19 cellular contexts compared by ENCODE assay signal in the genomic region with DNA sequence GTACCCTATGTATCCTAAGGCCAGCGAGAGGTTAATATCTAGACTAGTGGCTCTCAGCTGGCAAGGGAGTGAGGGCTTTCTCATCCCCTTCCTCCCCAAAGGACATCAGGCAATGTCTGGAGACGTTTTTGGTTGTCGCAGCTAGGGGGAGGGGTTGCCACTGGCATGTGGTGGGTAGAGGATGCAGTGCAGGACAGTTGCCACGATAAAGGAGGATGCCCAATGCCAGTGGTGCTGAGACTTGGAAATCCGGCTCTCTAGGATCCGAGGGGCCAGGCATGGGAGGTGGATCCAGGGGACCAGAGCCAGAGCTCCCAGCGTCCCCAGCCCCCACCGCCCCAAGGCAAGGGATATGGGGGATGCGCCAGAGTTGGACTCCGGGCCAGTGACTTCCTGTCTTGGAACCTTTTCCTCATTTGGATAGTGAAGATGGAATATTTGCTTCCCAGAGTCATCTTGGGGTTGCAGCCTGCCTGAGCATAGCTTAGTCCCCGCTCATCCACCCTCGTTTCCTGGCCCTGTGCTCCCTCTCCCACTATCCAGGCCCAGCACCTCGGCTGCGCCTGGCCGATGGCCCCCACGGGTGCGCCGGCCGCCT. TPM values are rescaled to one million over a fixed set of nuclear protein-coding genes. Genes with fewer than 3 reads are reported as not detected.
DNase-seq lines count a peak whose midpoint lies in the region; ATAC-seq and TF ChIP-seq lines count a peak whose summit lies in the region.
"Had no signal": no experiment of that assay in that cellular context is flagged by ENCODE, and none has a peak within 500 bp of the region (broad histone marks: within the 10 kb centered on the region; RNA-seq: fewer than 3 reads in every experiment).

No MANE protein-coding gene starts in this region.

- no TSS peak for BruUV-seq in mammary epithelial cell (replicated peaks; lab: Mats Ljungman, UMichigan)

- no peaks in the 10 kb centered on the region for H3K9me3 ChIP-seq in breast epithelium
- H3K9me3 ChIP-seq in mammary epithelial cell (replicated peaks; ENCODE audit: insufficient read depth, low read length) = no peaks in the 10 kb centered on the region
- H3K9me3 ChIP-seq in fibroblast of lung (ENCODE audit: control insufficient read depth, insufficient read depth, low read depth, low read length) = no peaks in the 10 kb centered on the region
- no peaks in the 10 kb centered on the region for H3K9me3 ChIP-seq in osteoblast (ENCODE audit: low read depth, low read length)
- H3K9me3 ChIP-seq in uterus = no peaks in the 10 kb centered on the region

- ATAC-seq in GM19463 (IDR thresholded peaks at IDR 0.05; ENCODE audit: unreplicated experiment) (no peak), GM21825 (IDR thresholded peaks at IDR 0.05; ENCODE audit: unreplicated experiment) (no peak)
- no peak for ATAC-seq in stimulated activated naive B cell treated with anti-CD40 and anti-IgM and Interleukin-4, amounts not matched to agents 10 μg/mL and 1 μg/mL and 100 μg/mL, for 72 hours (replicated peaks)
- ATAC-seq: activated CD4-positive, CD25-positive, alpha-beta regulatory T cell treated with anti-CD3 and anti-CD28 coated beads, Interleukin-2, amount 50 U/mL, for 24 hours had no signal

- 52% methylated on average over 16 of the region's 19 CpGs for WGBS in mammary epithelial cell (ENCODE audit: low coverage, missing lambda C conversion rate)

- in situ Hi-C loops in mammary epithelial cell (cut with MboI; ENCODE audit: low sequenced_read_pairs in 2 of 2) = no loop called here

- H3K4me3 ChIP-seq in breast epithelium (peak overlapping the region; percentile 35 to 62 (median 52)), mammary epithelial cell (replicated peaks in 1 of 3; ENCODE audit: insufficient read depth in 1 of 3, low read depth in 2 of 3, low read length in 3 of 3) (no peak overlapping the region), fibroblast of lung (replicated peaks in 1 of 4; ENCODE audit: control extremely low read depth in 1 of 4, insufficient read depth in 1 of 4, low read depth in 3 of 4, low read length in 4 of 4) (peak overlapping the region in 1 of 4 experiments; percentile 40), osteoblast (ENCODE audit: insufficient read depth, low read length) (peak overlapping the region; percentile 70), uterus (peak overlapping the region; percentile 34 to 36)

- peaks cover 26 to 34% of the 10 kb centered on the region in 2 donors for H3K27me3 Mint-ChIP-seq in stimulated activated naive B cell treated with anti-CD40 and anti-IgM and Interleukin-4, amounts not matched to agents 10 μg/mL and 1 μg/mL and 100 μg/mL, for 72 hours
- H3K27me3 Mint-ChIP-seq: stimulated activated naive CD8-positive, alpha-beta T cell treated with anti-CD3 and anti-CD28 coated beads, Interleukin-15, Interleukin-2, amounts not matched to agents 100 ng/mL and 50 ng/mL, for 24 hours had no signal

- H3K79me2 ChIP-seq in mammary epithelial cell (ENCODE audit: insufficient read depth, low read length) (no peaks in the 10 kb centered on the region), fibroblast of lung (ENCODE audit: control insufficient read depth, insufficient read depth, low read length) (peaks cover 8% of the 10 kb centered on the region), osteoblast (ENCODE audit: insufficient read depth, low read length) (peaks cover 7% of the 10 kb centered on the region)

- TF ChIP-seq POLR2A in breast epithelium (IDR thresholded peaks at IDR 0.05) (no peak), uterus (IDR thresholded peaks at IDR 0.05) (peak; percentile 10 to 46)

- H2AFZ ChIP-seq in mammary epithelial cell (ENCODE audit: low read depth, low read length) (no peak overlapping the region), fibroblast of lung (ENCODE audit: low read length) (no peak overlapping the region), osteoblast (ENCODE audit: low read length) (peak overlapping the region; percentile 9)

- no peak for TF ChIP-seq CTCF in breast epithelium (IDR thresholded peaks at IDR 0.05)
- TF ChIP-seq CTCF in mammary epithelial cell (conservative IDR thresholded peaks at IDR 0.05 in 1 of 2, IDR thresholded peaks at IDR 0.05 in 1 of 2; ENCODE audit: extremely low read depth in 1 of 2, insufficient read depth in 1 of 2, low read depth in 1 of 2, low read length in 2 of 2) = no peak
- no peak for TF ChIP-seq CTCF in fibroblast of lung (conservative IDR thresholded peaks at IDR 0.05 in 1 of 2, IDR thresholded peaks at IDR 0.05 in 1 of 2; ENCODE audit: low read depth in 1 of 2, low read length in 2 of 2)
- no peak for TF ChIP-seq CTCF in osteoblast (IDR thresholded peaks at IDR 0.05; ENCODE audit: extremely low read depth, low read depth, low read length)
- TF ChIP-seq CTCF in uterus (IDR thresholded peaks at IDR 0.05) = no peak

- H3K36me3 Mint-ChIP-seq in stimulated activated naive B cell treated with anti-CD40 and anti-IgM and Interleukin-4, amounts not matched to agents 10 μg/mL and 1 μg/mL and 100 μg/mL, for 72 hours = peaks cover 2 to 4% of the 10 kb centered on the region in 2 donors
- H3K36me3 Mint-ChIP-seq: activated naive CD8-positive, alpha-beta T cell treated with anti-CD3 and anti-CD28 coated beads, Interleukin-2, amount 10 ng/mL, durations not matched to agents 7 days and 5 days had no signal

- H3K9ac ChIP-seq in mammary epithelial cell (ENCODE audit: insufficient read depth, low read length) (no peak overlapping the region), fibroblast of lung (ENCODE audit: insufficient read depth, low read length) (peak overlapping the region; percentile 78)

- intact Hi-C loops in breast epithelium (cut with DNase I; ENCODE audit: low total_unique reads) (no loop called here), mammary epithelial cell (cut with micrococcal nuclease) (no loop called here), uterus (cut with DNase I; ENCODE audit: low total_unique reads) (no loop called here)

- dilution Hi-C loops in mammary epithelial cell (cut with HindIII; ENCODE audit: low sequenced_read_pairs) = loop anchor here (10.0 kb wide), 1 partner anchor 198 kb away; no protein-coding TSS in a partner anchor

- H3K4me1 ChIP-seq in breast epithelium (peaks cover 0 to 6% of the 10 kb centered on the region in 2 donors), mammary epithelial cell (ENCODE audit: insufficient read depth, low read length) (no peaks in the 10 kb centered on the region), fibroblast of lung (ENCODE audit: control insufficient read depth, extremely low read depth, insufficient read depth, low read length) (peaks cover 27% of the 10 kb centered on the region), osteoblast (ENCODE audit: insufficient read depth, low read length) (peaks cover 40% of the 10 kb centered on the region), uterus (peaks cover 0 to 8% of the 10 kb centered on the region in 2 donors)

- H3K27ac ChIP-seq in breast epithelium (peak overlapping the region; percentile 78 to 95), mammary epithelial cell (ENCODE audit: insufficient read depth, low read depth, low read length) (no peak overlapping the region), fibroblast of lung (ENCODE audit: insufficient read depth, low read length) (peak overlapping the region; percentile 81), osteoblast (ENCODE audit: low read depth, low read length) (peak overlapping the region; percentile 82), uterus (peak overlapping the region; percentile 96 to 99)
- H3K27ac ChIP-seq: epithelial cell of prostate had no signal

- H3K4me3 Mint-ChIP-seq in stimulated activated naive B cell treated with anti-CD40 and anti-IgM and Interleukin-4, amounts not matched to agents 10 μg/mL and 1 μg/mL and 100 μg/mL, for 72 hours = no peak overlapping the region
- H3K4me3 Mint-ChIP-seq: activated naive CD8-positive, alpha-beta T cell treated with anti-CD3 and anti-CD28 coated beads, Interleukin-2, amount 10 ng/mL, durations not matched to agents 7 days and 5 days; stimulated activated naive CD8-positive, alpha-beta T cell treated with anti-CD3 and anti-CD28 coated beads, Interleukin-15, Interleukin-2, amounts not matched to agents 100 ng/mL and 50 ng/mL, for 24 hours had no signal

- H3K36me3 ChIP-seq in breast epithelium (no peaks in the 10 kb centered on the region), mammary epithelial cell (ENCODE audit: insufficient read depth, low read length) (no peaks in the 10 kb centered on the region), fibroblast of lung (ENCODE audit: control insufficient read depth, insufficient read depth, low read length) (peaks cover 7% of the 10 kb centered on the region), osteoblast (ENCODE audit: insufficient read depth, low read length) (peaks cover 23% of the 10 kb centered on the region), uterus (no peaks in the 10 kb centered on the region)

- CTCF ChIA-PET in mammary epithelial cell (lab: Charles Lee; ENCODE audit: low non-redundant PET) = no interaction called here

- no peak overlapping the region for H3K27ac Mint-ChIP-seq in stimulated activated naive B cell treated with anti-CD40 and anti-IgM and Interleukin-4, amounts not matched to agents 10 μg/mL and 1 μg/mL and 100 μg/mL, for 72 hours
- H3K27ac Mint-ChIP-seq: activated naive CD8-positive, alpha-beta T cell treated with anti-CD3 and anti-CD28 coated beads, Interleukin-2, amount 10 ng/mL, durations not matched to agents 7 days and 5 days; stimulated activated naive CD8-positive, alpha-beta T cell treated with anti-CD3 and anti-CD28 coated beads, Interleukin-15, Interleukin-2, amounts not matched to agents 100 ng/mL and 50 ng/mL, for 24 hours had no signal

- DNase-seq in breast epithelium (ENCODE audit: low spot score in 2 of 2) = no peak
- no peak for DNase-seq in mammary epithelial cell
- peak in 1 of 2 donors; percentile 48 for DNase-seq in fibroblast of lung (ENCODE audit: low read depth in 2 of 2)
- peak; percentile 93 for DNase-seq in osteoblast (ENCODE audit: insufficient read length, low spot score, missing footprints)
- DNase-seq in uterus = peak; percentile 77 to 86
- no peak for DNase-seq in stimulated activated naive B cell treated with anti-CD40 and anti-IgM and Interleukin-4, amounts not matched to agents 10 μg/mL and 1 μg/mL and 100 μg/mL, for 72 hours
- DNase-seq: 8988T; activated naive CD8-positive, alpha-beta T cell treated with anti-CD3 and anti-CD28 coated beads, Interleukin-2, amount 10 ng/mL, durations not matched to agents 7 days and 5 days; Calu3; NCI-H446 had no signal

- no peak overlapping the region for H3K4me2 ChIP-seq in mammary epithelial cell (ENCODE audit: insufficient read depth, low read depth, low read length)
- H3K4me2 ChIP-seq in fibroblast of lung (ENCODE audit: extremely low read depth, insufficient read depth, low read length) = peak overlapping the region; percentile 65
- peak overlapping the region; percentile 81 for H3K4me2 ChIP-seq in osteoblast (ENCODE audit: insufficient read depth, low read length)

- H4K20me1 ChIP-seq in mammary epithelial cell (ENCODE audit: insufficient read depth, low read length) (no peaks in the 10 kb centered on the region), fibroblast of lung (ENCODE audit: control insufficient read depth, extremely low read depth, insufficient read depth, low read length) (no peaks in the 10 kb centered on the region), osteoblast (ENCODE audit: insufficient read depth, low read length) (no peaks in the 10 kb centered on the region)

- H3K4me1 Mint-ChIP-seq in stimulated activated naive B cell treated with anti-CD40 and anti-IgM and Interleukin-4, amounts not matched to agents 10 μg/mL and 1 μg/mL and 100 μg/mL, for 72 hours = peaks cover 11 to 14% of the 10 kb centered on the region in 2 donors
- H3K4me1 Mint-ChIP-seq: activated naive CD8-positive, alpha-beta T cell treated with anti-CD3 and anti-CD28 coated beads, Interleukin-2, amount 10 ng/mL, durations not matched to agents 7 days and 5 days had no signal

- H3K27me3 ChIP-seq in breast epithelium (peaks cover 0 to 11% of the 10 kb centered on the region in 2 donors), mammary epithelial cell (ENCODE audit: insufficient read depth, low read length) (peaks cover 4% of the 10 kb centered on the region), fibroblast of lung (ENCODE audit: control insufficient read depth, insufficient read depth, low read length) (no peaks in the 10 kb centered on the region), osteoblast (ENCODE audit: insufficient read depth, low read length) (no peaks in the 10 kb centered on the region), uterus (no peaks in the 10 kb centered on the region)

- no peaks in the 10 kb centered on the region for H3K9me3 Mint-ChIP-seq in stimulated activated naive B cell treated with anti-CD40 and anti-IgM and Interleukin-4, amounts not matched to agents 10 μg/mL and 1 μg/mL and 100 μg/mL, for 72 hours
- H3K9me3 Mint-ChIP-seq: activated naive CD8-positive, alpha-beta T cell treated with anti-CD3 and anti-CD28 coated beads, Interleukin-2, amount 10 ng/mL, durations not matched to agents 7 days and 5 days; stimulated activated naive CD8-positive, alpha-beta T cell treated with anti-CD3 and anti-CD28 coated beads, Interleukin-15, Interleukin-2, amounts not matched to agents 100 ng/mL and 50 ng/mL, for 24 hours had no signal

RNA-seq across cellular contexts. Expression of gene SSC5D, which starts 4.9 kb away (rescaled TPM):
- total RNA-seq in breast epithelium (1 to 10 TPM; 3.6 to 7.2 (median 3.8) TPM), mammary epithelial cell (under 1 TPM; 0.09 to 0.50 TPM), fibroblast of lung (19.3 and 19.7 TPM in 2 replicates), osteoblast (22.7 and 77.4 TPM in 2 replicates), uterus (10 to 100 TPM in 3 of 4 donors, 1 to 10 TPM in 1; 5.0 to 50.8 (median 36.0) TPM)
- polyA plus RNA-seq in mammary epithelial cell (not detected), fibroblast of lung (2.1 and 3.0 TPM in 2 replicates)
- polyA minus RNA-seq in mammary epithelial cell (not detected), fibroblast of lung (ENCODE audit: low replicate concordance) (8.9 and 28.3 TPM in 2 replicates)
- polyA plus RNA-seq in fibroblast of lung (2012) = 20.2 and 42.7 TPM in 2 replicates

RNA-seq across cellular contexts. Expression of gene NAT14, which starts 8.2 kb away (rescaled TPM):
- total RNA-seq in breast epithelium = 10 to 100 TPM in 2 of 3 donors, 1 to 10 TPM in 1; 1.9 to 11.3 (median 10.8) TPM
- total RNA-seq in mammary epithelial cell = 10 to 100 TPM in 1 of 2 donors, 1 to 10 TPM in 1; 5.0 to 26.3 TPM
- polyA plus RNA-seq in mammary epithelial cell = 11.4 TPM
- 1.4 TPM for polyA minus RNA-seq in mammary epithelial cell
- total RNA-seq in fibroblast of lung = 12.1 and 18.2 TPM in 2 replicates
- polyA plus RNA-seq in fibroblast of lung = 18.3 and 19.3 TPM in 2 replicates
- polyA plus RNA-seq in fibroblast of lung (2012) = 36.3 and 47.2 TPM in 2 replicates
- polyA minus RNA-seq in fibroblast of lung (ENCODE audit: low replicate concordance) = 15.7 and 40.5 TPM in 2 replicates
- total RNA-seq in osteoblast = 8.3 and 11.2 TPM in 2 replicates
- total RNA-seq in uterus = 10 to 100 TPM; 16.8 to 44.3 (median 19.6) TPM

RNA-seq across cellular contexts. Expression of gene ZNF628, which starts 16.7 kb away (rescaled TPM):
- total RNA-seq in breast epithelium (1 to 10 TPM; 2.1 to 4.4 (median 4.3) TPM), mammary epithelial cell (1 to 10 TPM; 2.7 to 10.0 TPM), fibroblast of lung (0.77 and 1.3 TPM in 2 replicates), osteoblast (1.5 and 2.9 TPM in 2 replicates), uterus (10 to 100 TPM in 2 of 4 donors, 1 to 10 TPM in 1, not detected in 1; 1.0 to 29.5 (median 11.9) TPM)
- polyA plus RNA-seq in mammary epithelial cell (1.7 TPM), fibroblast of lung (0.49 and 0.86 TPM in 2 replicates)
- polyA minus RNA-seq in mammary epithelial cell (0.62 TPM), fibroblast of lung (ENCODE audit: low replicate concordance) (1.1 and 1.5 TPM in 2 replicates)
- 3.0 and 4.4 TPM in 2 replicates for polyA plus RNA-seq in fibroblast of lung (2012)

RNA-seq across cellular contexts. Expression of gene C19orf85, which starts 28.6 kb away (rescaled TPM):
- not detected for total RNA-seq in breast epithelium
- total RNA-seq in mammary epithelial cell = not detected
- not detected for polyA plus RNA-seq in mammary epithelial cell
- not detected for polyA minus RNA-seq in mammary epithelial cell
- total RNA-seq in fibroblast of lung = not detected in 2 replicates
- not detected in 2 replicates for polyA plus RNA-seq in fibroblast of lung
- not detected in 2 replicates for polyA plus RNA-seq in fibroblast of lung (2012)
- polyA minus RNA-seq in fibroblast of lung (ENCODE audit: low replicate concordance) = not detected in 2 replicates
- not detected in 2 replicates for total RNA-seq in osteoblast
- not detected for total RNA-seq in uterus
- total RNA-seq: activated naive CD8-positive, alpha-beta T cell treated with anti-CD3 and anti-CD28 coated beads, Interleukin-2, amount 10 ng/mL, durations not matched to agents 7 days and 5 days; Calu3; chondrocyte; mononuclear cell; OCI-LY7; renal cortical epithelial cell had no signal

RNA-seq across cellular contexts. Expression of gene ISOC2, which starts 31.7 kb away (rescaled TPM):
- total RNA-seq in breast epithelium (10 to 100 TPM; 42.7 to 71.5 (median 57.0) TPM), mammary epithelial cell (10 to 100 TPM; 38.9 to 65.0 TPM), fibroblast of lung (34.2 and 35.5 TPM in 2 replicates), osteoblast (55.4 and 65.1 TPM in 2 replicates), uterus (10 to 100 TPM in 3 of 4 donors, 1 to 10 TPM in 1; 1.2 to 78.6 (median 23.8) TPM)
- polyA plus RNA-seq in mammary epithelial cell (55.7 TPM), fibroblast of lung (24.8 and 27.7 TPM in 2 replicates)
- polyA minus RNA-seq in mammary epithelial cell (17.0 TPM), fibroblast of lung (ENCODE audit: low replicate concordance) (22.3 and 31.8 TPM in 2 replicates)
- polyA plus RNA-seq in fibroblast of lung (2012) = 47.5 and 61.6 TPM in 2 replicates

Comparison
In these comparisons a context has a peak if more than half of its experiments do, and no peak if none do; other contexts are left out.
1. H3K4me3 ChIP-seq: peak in breast epithelium (3 of 3), osteoblast (single experiment) and uterus (2 of 2); none in mammary epithelial cell (0 of 3).
2. DNase-seq: peak in osteoblast (single experiment) and uterus (2 of 2); none in breast epithelium (0 of 2), mammary epithelial cell (single experiment) and stimulated activated naive B cell treated with anti-CD40 and anti-IgM and Interleukin-4, amounts not matched to agents 10 μg/mL and 1 μg/mL and 100 μg/mL, for 72 hours (single experiment).